In the genomic region with DNA sequence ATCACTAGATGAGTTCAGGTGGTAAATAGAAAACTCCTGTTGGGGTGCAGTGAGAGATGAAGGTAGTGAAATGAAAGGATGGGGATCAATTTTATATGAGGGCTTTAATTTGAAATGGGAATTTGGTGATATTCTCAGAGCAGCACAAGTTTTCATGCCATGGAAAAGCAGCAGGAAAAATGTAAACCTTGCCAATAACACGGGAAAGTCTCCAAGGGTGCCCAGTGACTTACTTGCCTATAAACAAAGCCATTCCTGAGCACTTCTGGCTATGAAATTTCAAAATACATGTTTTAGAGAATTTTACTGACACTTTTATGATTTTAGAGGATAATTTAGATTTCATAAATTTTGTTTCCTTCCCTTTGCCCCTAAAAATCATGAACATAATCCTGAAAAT, we compare ENCODE assay signal across 2 cellular contexts.
"Had no signal": no experiment of that assay in that cellular context is flagged by ENCODE, and none has a peak within 500 bp of the region (broad histone marks: within the 10 kb centered on the region; RNA-seq: fewer than 3 reads in every experiment).

No MANE protein-coding gene starts in this region.

- DNase-seq: GDM1, GF-D8 had no signal
